Comparison of ENCODE assay signal across 14 cellular contexts in genomic region chr11:72724021-72724561, GRCh38. TPM values are rescaled to one million over a fixed set of nuclear protein-coding genes. Genes with fewer than 3 reads are reported as not detected.
DNase-seq lines count a peak whose midpoint lies in the region; ATAC-seq and TF ChIP-seq lines count a peak whose summit lies in the region.
"Had no signal": no experiment of that assay in that cellular context is flagged by ENCODE, and none has a peak within 500 bp of the region (broad histone marks: within the 10 kb centered on the region; RNA-seq: fewer than 3 reads in every experiment).

No MANE protein-coding gene starts in this region.

- H3K36me3 Mint-ChIP-seq in activated B cell treated with CpG ODN at 0.5 μM for 24 hours (ENCODE audit: low read depth) (peaks cover 48% of the 10 kb centered on the region), type B pancreatic cell (no peaks in the 10 kb centered on the region)

- H3K9me3 Mint-ChIP-seq in activated B cell treated with CpG ODN at 0.5 μM for 24 hours, result no peaks in the 10 kb centered on the region
- H3K9me3 Mint-ChIP-seq in type B pancreatic cell, result no peaks in the 10 kb centered on the region

- no peak overlapping the region for H3K27ac Mint-ChIP-seq in activated B cell treated with CpG ODN at 0.5 μM for 24 hours
- peak overlapping the region; percentile 77 for H3K27ac Mint-ChIP-seq in type B pancreatic cell

- DNase-seq in left ventricle myocardium superior (peak; percentile 28), cardiac septum (ENCODE audit: low spot score) (no peak), activated B cell treated with CpG ODN at 0.5 μM for 24 hours (no peak), type B pancreatic cell (ENCODE audit: extremely low spot score, unreplicated experiment) (no peak), hippocampal formation (lab: John Stamatoyannopoulos, UW) (no peak)
- DNase-seq: BE2C; glutamatergic neuron; NCI-H2029 treated with DMSO at 0.1 percent for 48 hours; SHP77; sigmoid colon; stimulated activated naive CD8-positive, alpha-beta T cell treated with anti-CD3 and anti-CD28 coated beads, Interleukin-15, Interleukin-2, amounts not matched to agents 100 U/mL and 50 U/mL, for 24 hours had no signal

- peak overlapping the region; percentile 32 for H3K4me3 Mint-ChIP-seq in activated B cell treated with CpG ODN at 0.5 μM for 24 hours
- peak overlapping the region; percentile 46 for H3K4me3 Mint-ChIP-seq in type B pancreatic cell

- POLR2A ChIA-PET in activated B cell treated with CpG ODN at 0.5 μM for 24 hours (lab: Charles Lee), result interaction anchor here (0.6 to 3.4 kb wide), 2 partner anchors 21 to 69 kb away, joined by 3 to 25 read pairs; partner anchors contain the start of gene STARD10

- peaks cover 88% of the 10 kb centered on the region for H3K4me1 Mint-ChIP-seq in activated B cell treated with CpG ODN at 0.5 μM for 24 hours
- peaks cover 50% of the 10 kb centered on the region for H3K4me1 Mint-ChIP-seq in type B pancreatic cell (ENCODE audit: unreplicated experiment)

- TF ChIP-seq CTCF in activated B cell treated with CpG ODN at 0.5 μM for 24 hours (IDR thresholded peaks at IDR 0.05), result no peak
- TF ChIP-seq CTCF in type B pancreatic cell (conservative IDR thresholded peaks at IDR 0.05), result no peak

- H3K27me3 Mint-ChIP-seq in activated B cell treated with CpG ODN at 0.5 μM for 24 hours, result no peaks in the 10 kb centered on the region
- H3K27me3 Mint-ChIP-seq in type B pancreatic cell, result no peaks in the 10 kb centered on the region

- intact Hi-C loops in left ventricle myocardium superior (cut with micrococcal nuclease) (no loop called here), cardiac septum (cut with DNase I) (loop anchor here (5.0 kb wide), 1 partner anchor 453 kb away; no protein-coding TSS in a partner anchor), activated B cell treated with CpG ODN at 0.5 μM for 24 hours (cut with micrococcal nuclease) (loop anchor here (5.0 kb wide), 1 partner anchor 518 kb away; no protein-coding TSS in a partner anchor)

- no peak for ATAC-seq in left ventricle myocardium superior
- ATAC-seq in activated B cell treated with CpG ODN at 0.5 μM for 24 hours (ENCODE audit: low read depth), result no peak
- peak; percentile 12 for ATAC-seq in esophagus mucosa
- no peak for ATAC-seq in HG02970 (IDR thresholded peaks at IDR 0.05; ENCODE audit: low FRiP score, unreplicated experiment)
- ATAC-seq in HG02571 (IDR thresholded peaks at IDR 0.05; ENCODE audit: unreplicated experiment), result no peak
- ATAC-seq: stimulated activated naive CD8-positive, alpha-beta T cell treated with anti-CD3 and anti-CD28 coated beads, Interleukin-15, Interleukin-2, amounts not matched to agents 100 U/mL and 50 U/mL, for 24 hours had no signal

- CTCF ChIA-PET in activated B cell treated with CpG ODN at 0.5 μM for 24 hours (lab: Charles Lee), result interaction anchor here (1.6 to 6.6 kb wide), 9 partner anchors 10 to 454 kb away, joined by 7 to 144 read pairs (median 12); partner anchors contain the start of genes ATG16L2 and STARD10

RNA-seq across cellular contexts. Expression of gene ARAP1, which starts 28.1 kb away (rescaled TPM):
- total RNA-seq in left ventricle myocardium superior (58.9 TPM), cardiac septum (46.3 TPM), activated B cell treated with CpG ODN at 0.5 μM for 24 hours (113 and 139 TPM in 2 replicates), esophagus mucosa (31.0 TPM), type B pancreatic cell (ENCODE audit: low replicate concordance) (80.5 and 149 TPM in 2 replicates)

RNA-seq across cellular contexts. Expression of gene PDE2A, which starts 49.9 kb away (rescaled TPM):
- total RNA-seq in left ventricle myocardium superior (30.0 TPM), cardiac septum (28.8 TPM), activated B cell treated with CpG ODN at 0.5 μM for 24 hours (0.32 and 1.4 TPM in 2 replicates), esophagus mucosa (6.0 TPM), type B pancreatic cell (ENCODE audit: low replicate concordance) (2.8 and 3.8 TPM in 2 replicates)
